In genomic region chr15:75145027-75145841, GRCh38 we compare ENCODE assay signal across 1 cellular context.
A peak's percentile ranks its signal among the peaks of the same experiment; 100 is the strongest.
TF ChIP-seq lines count a peak whose summit lies in the region.

No MANE protein-coding gene starts in this region.

TF ChIP-seq in HepG2, 621 proteins besides CTCF, POLR2A, EP300 and RAD21 (continued from another document and continues in another):
- TF ChIP-seq TAF1 (CRISPR knock-in tag; IDR thresholded peaks at IDR 0.05) (peak; percentile 22; the same call in 1 of the 2 replicates), NFE2 (CRISPR knock-in tag; IDR thresholded peaks at IDR 0.05) (no peak), GABPA (IDR thresholded peaks at IDR 0.05; ENCODE audit: low read depth, low read length) (no peak), GABPA (CRISPR knock-in tag; IDR thresholded peaks at IDR 0.05; ENCODE audit: low read depth) (0 out of 2 replicates have a peak, but pooled peaks have one; percentile 13), ZKSCAN5 (CRISPR knock-in tag; IDR thresholded peaks at IDR 0.05) (peak; percentile 36; the same call in 1 of the 2 replicates), ZFP91 (CRISPR knock-in tag; IDR thresholded peaks at IDR 0.05; ENCODE audit: borderline replicate concordance) (peak; percentile 83), FOXO1 (CRISPR knock-in tag; IDR thresholded peaks at IDR 0.05) (peak; percentile 27; the same call in 1 of the 2 replicates), ETS1 (CRISPR knock-in tag; IDR thresholded peaks at IDR 0.05) (no peak), ZNF292 (CRISPR knock-in tag; IDR thresholded peaks at IDR 0.05; ENCODE audit: borderline replicate concordance, low read depth) (peak; percentile 88), HNF4A (CRISPR knock-in tag; IDR thresholded peaks at IDR 0.05) (peak; percentile 26), SMARCE1 (IDR thresholded peaks at IDR 0.05; ENCODE audit: borderline replicate concordance) (no peak), ZSCAN21 (CRISPR knock-in tag; IDR thresholded peaks at IDR 0.05; ENCODE audit: borderline replicate concordance) (peak; percentile 4; the same call in 1 of the 2 replicates), ZNF609 (CRISPR knock-in tag; IDR thresholded peaks at IDR 0.05; ENCODE audit: borderline replicate concordance) (peak; percentile 51; the same call in 1 of the 2 replicates), PAXIP1 (CRISPR knock-in tag; conservative IDR thresholded peaks at IDR 0.05) (peak; percentile 57; the same call in 1 of the 2 replicates), GTF2F1 (IDR thresholded peaks at IDR 0.05; ENCODE audit: low read length) (no peak), ELF4 (CRISPR knock-in tag; IDR thresholded peaks at IDR 0.05; ENCODE audit: borderline replicate concordance) (no peak), ZNF281 (CRISPR knock-in tag; IDR thresholded peaks at IDR 0.05; ENCODE audit: borderline replicate concordance) (peak; percentile 7; the same call in 1 of the 2 replicates), POGZ (CRISPR knock-in tag; IDR thresholded peaks at IDR 0.05) (peak; percentile 67), ZBTB7A (CRISPR knock-in tag; IDR thresholded peaks at IDR 0.05) (peak; percentile 42; the same call in 1 of the 2 replicates), ZNF784 (CRISPR knock-in tag; IDR thresholded peaks at IDR 0.05; ENCODE audit: borderline replicate concordance) (0 out of 2 replicates have a peak, but pooled peaks have one; percentile 26), ZBTB43 (CRISPR knock-in tag; conservative IDR thresholded peaks at IDR 0.05) (0 out of 2 replicates have a peak, but pooled peaks have one; percentile 17), LCORL (IDR thresholded peaks at IDR 0.05) (no peak), LCORL (CRISPR knock-in tag; IDR thresholded peaks at IDR 0.05) (peak; percentile 89), RARA (CRISPR knock-in tag; IDR thresholded peaks at IDR 0.05) (peak; percentile 25; the same call in 1 of the 2 replicates), ZBTB7B (CRISPR knock-in tag; IDR thresholded peaks at IDR 0.05) (peak; percentile 63; the same call in 1 of the 2 replicates), PPARG (CRISPR knock-in tag; conservative IDR thresholded peaks at IDR 0.05) (no peak), CHCHD3 (CRISPR knock-in tag; IDR thresholded peaks at IDR 0.05) (0 out of 2 replicates have a peak, but pooled peaks have one; percentile 48), ZNF772 (CRISPR knock-in tag; IDR thresholded peaks at IDR 0.05) (peak; percentile 62; the same call in 1 of the 2 replicates), SETDB1 (CRISPR knock-in tag; IDR thresholded peaks at IDR 0.05; ENCODE audit: borderline replicate concordance) (no peak), ZNF687 (CRISPR knock-in tag; IDR thresholded peaks at IDR 0.05) (peak; percentile 87), ZZZ3 (CRISPR knock-in tag; IDR thresholded peaks at IDR 0.05; ENCODE audit: borderline replicate concordance) (peak; percentile 58; the same call in 1 of the 2 replicates), ZNF773 (CRISPR knock-in tag; IDR thresholded peaks at IDR 0.05; ENCODE audit: borderline replicate concordance) (no peak)
